Comparison of ENCODE assay signal across 21 cellular contexts in the genomic region with DNA sequence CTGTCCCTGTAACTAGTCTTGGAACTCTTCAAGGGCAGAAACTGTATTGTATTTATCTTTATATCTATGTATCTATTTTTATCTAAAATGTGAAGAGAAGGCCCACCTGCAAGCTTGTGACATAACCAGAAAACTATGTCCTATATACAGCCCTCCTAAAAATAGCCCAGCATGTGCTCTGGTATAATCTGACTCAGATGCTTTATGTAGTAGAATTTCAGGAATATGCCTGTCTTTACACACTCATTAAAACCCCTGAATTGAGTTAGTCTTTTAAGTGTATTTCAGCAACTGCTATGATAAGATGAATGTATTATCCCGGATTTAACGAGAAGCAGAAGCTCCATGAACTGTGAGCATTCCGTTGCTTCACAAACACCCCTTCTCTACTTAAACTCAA.
DNase-seq lines count a peak whose midpoint lies in the region; TF ChIP-seq lines count a peak whose summit lies in the region.
"Had no signal": no experiment of that assay in that cellular context is flagged by ENCODE, and none has a peak within 500 bp of the region (broad histone marks: within the 10 kb centered on the region; RNA-seq: fewer than 3 reads in every experiment).

No MANE protein-coding gene starts in this region.

- no peak overlapping the region for H2BK15ac ChIP-seq in mesenchymal stem cell (ENCODE audit: low read depth, poor library complexity, severe bottlenecking)

- no peak for TF ChIP-seq CTCF in brain microvascular endothelial cell (IDR thresholded peaks at IDR 0.05; ENCODE audit: low read depth, low read length, missing control alignments)
- TF ChIP-seq CTCF in dorsolateral prefrontal cortex (IDR thresholded peaks at IDR 0.05 in 54 of 56, conservative IDR thresholded peaks at IDR 0.05 in 2 of 56; ENCODE audit: low read depth in 1 of 56, partially characterized antibody in 56 of 56), result no peak

- no peaks in the 10 kb centered on the region for H3K9me3 ChIP-seq in mesenchymal stem cell (ENCODE audit: control insufficient read depth, low read length)
- H3K9me3 ChIP-seq: esophagus squamous epithelium, tibial nerve had no signal

- intact Hi-C loops in dorsolateral prefrontal cortex (cut with DNase I), result no loop called here

- peak; percentile 61 for DNase-seq in A172 (ENCODE audit: low spot score)
- DNase-seq in HT1080 (ENCODE audit: low read depth), result peak; percentile 33
- DNase-seq in brain microvascular endothelial cell, result peak; percentile 31
- DNase-seq in mesenchymal stem cell, result peak; percentile 20
- no peak for DNase-seq in NOMO-1 (lab: John Stamatoyannopoulos, UW; ENCODE audit: unreplicated experiment in 2 of 2)
- no peak for DNase-seq in dorsolateral prefrontal cortex
- DNase-seq in HT-29 (ENCODE audit: low spot score), result no peak
- DNase-seq in LoVo (ENCODE audit: low spot score), result no peak
- DNase-seq: activated CD4-positive, CD25-positive, alpha-beta regulatory T cell treated with anti-CD3 and anti-CD28 coated beads, Interleukin-2, amount 50 U/mL, for 72 hours; activated CD8-positive, alpha-beta memory T cell treated with anti-CD3 and anti-CD28 coated beads for 24 hours; CD4-positive, alpha-beta T cell; DMS53; esophagus squamous epithelium; kidney; NCI-H2081 treated with DMSO at 0.1 percent for 48 hours; NCI-H526; nephron progenitor cell; OCI-M1; stimulated activated naive CD4-positive, alpha-beta T cell treated with Interleukin-2 at 50 U/mL for 16 hours; T-helper 9 cell had no signal

- H3K4me2 ChIP-seq in mesenchymal stem cell (ENCODE audit: low read length, poor library complexity, severe bottlenecking), result no peak overlapping the region

- H4K8ac ChIP-seq in mesenchymal stem cell (ENCODE audit: low read length), result no peak overlapping the region

- no peak overlapping the region for H2AFZ ChIP-seq in mesenchymal stem cell (ENCODE audit: low read depth, low read length)

- in situ Hi-C loops in brain microvascular endothelial cell (cut with HindIII; ENCODE audit: low pct_ligation_motif_present, low sequenced_read_pairs), result no loop called here

- H2AK5ac ChIP-seq in mesenchymal stem cell (ENCODE audit: low read length, severe bottlenecking), result no peak overlapping the region

- H3K79me1 ChIP-seq in mesenchymal stem cell (replicated peaks; ENCODE audit: low read length, poor library complexity, severe bottlenecking), result no peaks in the 10 kb centered on the region

- no peak overlapping the region for H3K23ac ChIP-seq in mesenchymal stem cell (ENCODE audit: low read length in 2 of 2)

- no peak overlapping the region for H4K91ac ChIP-seq in mesenchymal stem cell (ENCODE audit: low read length)

- WGBS in mesenchymal stem cell, result no CpG with 5 or more reads among the region's 3 CpGs

- H3K18ac ChIP-seq in mesenchymal stem cell (ENCODE audit: low read depth in 1 of 2, low read length in 2 of 2), result no peak overlapping the region

- H3K27me3 ChIP-seq in brain microvascular endothelial cell (replicated peaks) (no peaks in the 10 kb centered on the region), mesenchymal stem cell (ENCODE audit: control insufficient read depth in 1 of 2, insufficient read depth in 1 of 2, low read length in 2 of 2) (no peaks in the 10 kb centered on the region), dorsolateral prefrontal cortex (peaks cover 0 to 5% (median 0%) of the 10 kb centered on the region in 45 donors)
- H3K27me3 ChIP-seq: esophagus squamous epithelium, tibial nerve had no signal

- no peak overlapping the region for H2BK120ac ChIP-seq in mesenchymal stem cell (ENCODE audit: low read depth, low read length)

- no peak overlapping the region for H3K4ac ChIP-seq in mesenchymal stem cell (ENCODE audit: low read depth in 1 of 2, low read length in 2 of 2)

- no peak overlapping the region for H2BK5ac ChIP-seq in mesenchymal stem cell (ENCODE audit: low read depth, low read length, poor library complexity, severe bottlenecking)

- H3K36me3 ChIP-seq in brain microvascular endothelial cell (replicated peaks) (no peaks in the 10 kb centered on the region), mesenchymal stem cell (ENCODE audit: control insufficient read depth in 1 of 2, insufficient read depth in 2 of 2, low read depth in 1 of 2, low read length in 2 of 2) (no peaks in the 10 kb centered on the region)
- H3K36me3 ChIP-seq: esophagus squamous epithelium, tibial nerve had no signal

- H3K9ac ChIP-seq in mesenchymal stem cell (ENCODE audit: low read length), result no peak overlapping the region

- H3K4me1 ChIP-seq in mesenchymal stem cell (ENCODE audit: control insufficient read depth, insufficient read depth, low read depth, low read length), result peaks cover 4% of the 10 kb centered on the region
- H3K4me1 ChIP-seq: tibial nerve had no signal

- H2BK12ac ChIP-seq in mesenchymal stem cell (ENCODE audit: low read length in 2 of 2), result no peak overlapping the region

- H3K27ac ChIP-seq in brain microvascular endothelial cell (no peak overlapping the region), mesenchymal stem cell (ENCODE audit: low read length, poor library complexity, severe bottlenecking) (no peak overlapping the region), dorsolateral prefrontal cortex (peak overlapping the region in 1 of 59 donors; percentile 23)
- H3K27ac ChIP-seq: esophagus squamous epithelium, tibial nerve had no signal

- H3K4me3 ChIP-seq in brain microvascular endothelial cell (ENCODE audit: low read depth, low read length) (no peak overlapping the region), mesenchymal stem cell (ENCODE audit: insufficient read depth in 1 of 2, low read depth in 1 of 2, low read length in 2 of 2) (no peak overlapping the region), dorsolateral prefrontal cortex (no peak overlapping the region)
- H3K4me3 ChIP-seq: esophagus squamous epithelium, tibial nerve had no signal

- H3K14ac ChIP-seq in mesenchymal stem cell (ENCODE audit: low read length in 2 of 2), result no peak overlapping the region

Comparison
In these comparisons a context has a peak if more than half of its experiments do, and no peak if none do; other contexts are left out.
1. DNase-seq: peak in A172 (single experiment), HT1080 (single experiment), brain microvascular endothelial cell (single experiment) and mesenchymal stem cell (single experiment); none in NOMO-1 (0 of 2), dorsolateral prefrontal cortex (0 of 10), HT-29 (single experiment) and LoVo (single experiment).